In genomic region chr9:112605963-112606699, GRCh38 we compare ENCODE assay signal across 24 cellular contexts.
DNase-seq lines count a peak whose midpoint lies in the region; ATAC-seq lines count a peak whose summit lies in the region.
"Had no signal": no experiment of that assay in that cellular context is flagged by ENCODE, and none has a peak within 500 bp of the region (broad histone marks: within the 10 kb centered on the region; RNA-seq: fewer than 3 reads in every experiment).

No MANE protein-coding gene starts in this region.

- intact Hi-C loops in activated naive CD4-positive, alpha-beta T cell treated with anti-CD3 and anti-CD28 coated beads for 36 hours (cut with micrococcal nuclease): loop anchor here (5.0 kb wide), 2 partner anchors 119 to 229 kb away; partner anchors contain the start of gene KIAA1958

- H3K27me3 Mint-ChIP-seq in activated naive CD4-positive, alpha-beta T cell treated with anti-CD3 and anti-CD28 coated beads for 36 hours (ENCODE audit: low read depth): no peaks in the 10 kb centered on the region
- H3K27me3 Mint-ChIP-seq: activated CD4-positive, alpha-beta T cell treated with anti-CD3 and anti-CD28 coated beads, Interleukin-2, amount 10 ng/mL, durations not matched to agents 24 days and 14 days; memory B cell; T-cell had no signal

- H3K4me1 Mint-ChIP-seq in activated naive CD4-positive, alpha-beta T cell treated with anti-CD3 and anti-CD28 coated beads for 36 hours (ENCODE audit: low read depth): peaks cover 17% of the 10 kb centered on the region
- H3K4me1 Mint-ChIP-seq: memory B cell, T-cell had no signal

- CTCF ChIA-PET in activated naive CD4-positive, alpha-beta T cell treated with anti-CD3 and anti-CD28 coated beads for 36 hours (lab: Charles Lee): no interaction called here

- peak; percentile 30 for ATAC-seq in GM21529 (IDR thresholded peaks at IDR 0.05; ENCODE audit: unreplicated experiment)
- peak; percentile 15 for ATAC-seq in HG03066 (IDR thresholded peaks at IDR 0.05; ENCODE audit: low read depth, unreplicated experiment)
- ATAC-seq in GM18870 (IDR thresholded peaks at IDR 0.05; ENCODE audit: unreplicated experiment): no peak
- no peak for ATAC-seq in HG03565 (IDR thresholded peaks at IDR 0.05; ENCODE audit: unreplicated experiment)
- ATAC-seq: A549, T-cell, upper lobe of right lung had no signal

- no peak overlapping the region for H3K27ac Mint-ChIP-seq in activated naive CD4-positive, alpha-beta T cell treated with anti-CD3 and anti-CD28 coated beads for 36 hours
- H3K27ac Mint-ChIP-seq: activated CD4-positive, alpha-beta T cell treated with anti-CD3 and anti-CD28 coated beads, Interleukin-2, amount 10 ng/mL, durations not matched to agents 24 days and 14 days; memory B cell; T-cell had no signal

- DNase-seq in activated naive CD4-positive, alpha-beta T cell treated with anti-CD3 and anti-CD28 coated beads for 36 hours: peak; percentile 8
- DNase-seq in activated naive CD4-positive, alpha-beta T cell treated with Interleukin-2 at 50 U/mL for 16 hours: no peak
- DNase-seq in LoVo (ENCODE audit: low spot score): no peak
- DNase-seq in activated CD8-positive, alpha-beta memory T cell treated with anti-CD3 and anti-CD28 coated beads, Interleukin-2, amount 50 U/mL, for 4 hours: no peak
- DNase-seq: activated CD4-positive, alpha-beta T cell treated with anti-CD3 and anti-CD28 coated beads, Interleukin-2, amount 10 ng/mL, durations not matched to agents 24 days and 14 days; activated effector memory CD4-positive, alpha-beta T cell treated with anti-CD3 and anti-CD28 coated beads, Interleukin-2, amount 50 U/mL, for 16 hours; cortex of kidney; H7; MM.1S; NCI-H1930; NCI-H345; PC-9; retina; SHP77 treated with DMSO at 0.1 percent for 48 hours; spleen; stimulated activated CD4-positive, alpha-beta T cell treated with anti-CD3 and anti-CD28 coated beads, Interleukin-4, amount 100 ng/mL, for 4 hours; T-cell; upper lobe of right lung had no signal

- no peak overlapping the region for H3K4me3 Mint-ChIP-seq in activated naive CD4-positive, alpha-beta T cell treated with anti-CD3 and anti-CD28 coated beads for 36 hours
- H3K4me3 Mint-ChIP-seq: activated CD4-positive, alpha-beta T cell treated with anti-CD3 and anti-CD28 coated beads, Interleukin-2, amount 10 ng/mL, durations not matched to agents 24 days and 14 days; memory B cell; T-cell had no signal

- no peaks in the 10 kb centered on the region for H3K36me3 Mint-ChIP-seq in activated naive CD4-positive, alpha-beta T cell treated with anti-CD3 and anti-CD28 coated beads for 36 hours (ENCODE audit: low read depth)
- H3K36me3 Mint-ChIP-seq: memory B cell, T-cell had no signal

- no peaks in the 10 kb centered on the region for H3K9me3 Mint-ChIP-seq in activated naive CD4-positive, alpha-beta T cell treated with anti-CD3 and anti-CD28 coated beads for 36 hours
- H3K9me3 Mint-ChIP-seq: activated CD4-positive, alpha-beta T cell treated with anti-CD3 and anti-CD28 coated beads, Interleukin-2, amount 10 ng/mL, durations not matched to agents 24 days and 14 days; memory B cell; T-cell had no signal

Comparison
In these comparisons a context has a peak if more than half of its experiments do, and no peak if none do; other contexts are left out.
1. ATAC-seq: peak in GM21529 (single experiment) and HG03066 (single experiment); none in GM18870 (single experiment) and HG03565 (single experiment).